22 cellular contexts compared by ENCODE assay signal in genomic region chr16:89730610-89731234, GRCh38. TPM values are rescaled to one million over a fixed set of nuclear protein-coding genes. Genes with fewer than 3 reads are reported as not detected.
DNase-seq lines count a peak whose midpoint lies in the region; ATAC-seq, FAIRE-seq and TF ChIP-seq lines count a peak whose summit lies in the region.
"Had no signal": no experiment of that assay in that cellular context is flagged by ENCODE, and none has a peak within 500 bp of the region (broad histone marks: within the 10 kb centered on the region; RNA-seq: fewer than 3 reads in every experiment).

No MANE protein-coding gene starts in this region.

- no peak overlapping the region for H4K91ac ChIP-seq in neuronal stem cell (ENCODE audit: low read depth, low read length, poor library complexity)

- H3K4me3 ChIP-seq in K562 (no peak overlapping the region), neuronal stem cell (ENCODE audit: low read length in 2 of 2) (no peak overlapping the region)
- H3K4me3 ChIP-seq: GM12878, HAP-1, PC-9, SK-N-MC had no signal

- H2AFZ ChIP-seq in K562 (ENCODE audit: low read depth, low read length), result no peak overlapping the region
- no peak overlapping the region for H2AFZ ChIP-seq in neuronal stem cell (ENCODE audit: low read length)
- H2AFZ ChIP-seq: PC-9 had no signal

- H3K27me3 ChIP-seq in CD4-positive, alpha-beta T cell (ENCODE audit: control insufficient read depth, insufficient read depth, low read length), result no peaks in the 10 kb centered on the region
- H3K27me3 ChIP-seq in K562 (ENCODE audit: control insufficient read depth in 2 of 2, insufficient read depth in 2 of 2, low read length in 2 of 2) (no peaks in the 10 kb centered on the region), neuronal stem cell (ENCODE audit: control insufficient read depth in 3 of 3, insufficient read depth in 3 of 3, low read depth in 1 of 3, low read length in 3 of 3) (no peaks in the 10 kb centered on the region)

- peaks cover 5% of the 10 kb centered on the region; the same call in 1 of the 3 replicates for H3K79me2 ChIP-seq in K562 (ENCODE audit: control insufficient read depth, insufficient read depth, low read length)

- no peak for DNase-seq in CD4-positive, alpha-beta T cell
- DNase-seq in GM12892 (ENCODE audit: insufficient read length) (no peak), K562 (ENCODE audit: extremely low read depth in 1 of 4, low spot score in 3 of 4) (no peak), neuronal stem cell (ENCODE audit: low spot score) (no peak), foreskin melanocyte (no peak), GF-D8 (lab: John Stamatoyannopoulos, UW) (no peak), OCI-M1 (lab: John Stamatoyannopoulos, UW) (no peak)
- DNase-seq: CD4-positive, alpha-beta memory T cell; DMS79; NCI-H1436 treated with DMSO at 0.1 percent for 48 hours; NCI-H2081; NCI-H748 treated with DMSO at 0.1 percent for 48 hours; T-cell had no signal

- POLR2A ChIA-PET in CD4-positive, alpha-beta T cell (lab: Charles Lee), result interaction anchor here (0.7 kb wide), 1 partner anchor 30 kb away, joined by 3 read pairs; no protein-coding TSS in a partner anchor
- POLR2A ChIA-PET in K562 (lab: Yijun Ruan, JAX), result interaction anchor here (1.6 to 2.1 kb wide), 2 partner anchors 8 to 12 kb away, joined by 3 to 9 read pairs; no protein-coding TSS in a partner anchor

- no peaks in the 10 kb centered on the region for H3K27me3 Mint-ChIP-seq in CD4-positive, alpha-beta T cell
- H3K27me3 Mint-ChIP-seq: B cell; CD4-positive, alpha-beta memory T cell; T-cell had no signal

- no peak for TF ChIP-seq RAD21 in K562 (CRISPR knock-in tag; conservative IDR thresholded peaks at IDR 0.05 in 1 of 2, IDR thresholded peaks at IDR 0.05 in 1 of 2)

- no TSS peak for BruUV-seq in K562 (replicated peaks; lab: Mats Ljungman, UMichigan)

- no peak overlapping the region for H2BK120ac ChIP-seq in neuronal stem cell (ENCODE audit: low read depth, low read length)

- no peak overlapping the region for H3K4me3 Mint-ChIP-seq in CD4-positive, alpha-beta T cell
- H3K4me3 Mint-ChIP-seq: B cell had no signal

- H3K4me1 ChIP-seq in K562 (replicated peaks in 1 of 2; ENCODE audit: control insufficient read depth in 2 of 2, insufficient read depth in 2 of 2, low read length in 2 of 2) (peaks cover 0 to 17% of the 10 kb centered on the region in 2 experiments; a peak in 1 of 5 replicates), neuronal stem cell (ENCODE audit: control insufficient read depth in 2 of 2, insufficient read depth in 1 of 2, low read depth in 1 of 2, low read length in 2 of 2) (peaks cover 8 to 17% of the 10 kb centered on the region in 2 donors)
- H3K4me1 ChIP-seq: HAP-1 had no signal

- no peak overlapping the region for H3K23ac ChIP-seq in neuronal stem cell (ENCODE audit: low read depth, low read length, poor library complexity)

- H3K9ac ChIP-seq in K562 (ENCODE audit: insufficient read depth in 1 of 2, low read depth in 2 of 2, low read length in 2 of 2) (peak overlapping the region in 1 of 2 experiments; percentile 29; a peak in 1 of 4 replicates), neuronal stem cell (ENCODE audit: low read depth, low read length, poor library complexity) (peak overlapping the region; percentile 44)
- H3K9ac ChIP-seq: KMS-11 had no signal

- 87% methylated on average over 18 of the region's 22 CpGs for WGBS in K562 (ENCODE audit: insufficient coverage, low coverage, missing lambda C conversion rate)
- whole genome bisulfite sequencing in neuronal stem cell (ENCODE audit: extremely low coverage in 2 of 2, insufficient read length in 2 of 2, insufficient replicate concordance in 1 of 2), 2 donors, result no CpG with 5 or more reads among the region's 22 CpGs

- no peak overlapping the region for H3K18ac ChIP-seq in neuronal stem cell (ENCODE audit: low read length)

- no peak for ATAC-seq in CD4-positive, alpha-beta T cell (ENCODE audit: poor library complexity)
- ATAC-seq in K562 (no peak), HG02885 (IDR thresholded peaks at IDR 0.05; ENCODE audit: poor library complexity, unreplicated experiment) (no peak)
- ATAC-seq: GM12878, T-cell had no signal

- TF ChIP-seq EP300 in K562 (IDR thresholded peaks at IDR 0.05; ENCODE audit: low read length), result no peak

- H3K14ac ChIP-seq in neuronal stem cell (ENCODE audit: low read length), result no peak overlapping the region

- H4K20me1 ChIP-seq in K562 (replicated peaks; ENCODE audit: control insufficient read depth, insufficient read depth, low read length), result no peaks in the 10 kb centered on the region

- TF ChIP-seq CTCF in CD4-positive, alpha-beta T cell (IDR thresholded peaks at IDR 0.05), result no peak
- TF ChIP-seq CTCF in K562 (IDR thresholded peaks at IDR 0.05 in 2 of 3, conservative IDR thresholded peaks at IDR 0.05 in 1 of 3; ENCODE audit: insufficient read depth in 2 of 3, low read depth in 1 of 3, low read length in 3 of 3), result no peak

- intact Hi-C loops in CD4-positive, alpha-beta T cell (cut with DNase I, micrococcal nuclease), result no loop called here
- intact Hi-C loops in K562 (cut with micrococcal nuclease), result no loop called here

- CTCF ChIA-PET in CD4-positive, alpha-beta T cell (lab: Charles Lee), result no interaction called here
- CTCF ChIA-PET in K562 (lab: Yijun Ruan, JAX; ENCODE audit: low intra/inter-chr PET ratio), result no interaction called here

- H3K36me3 ChIP-seq in K562 (ENCODE audit: control insufficient read depth, insufficient read depth, low read length), result peaks cover 94% of the 10 kb centered on the region
- peaks cover 25 to 85% of the 10 kb centered on the region in 2 donors for H3K36me3 ChIP-seq in neuronal stem cell (replicated peaks in 1 of 2; ENCODE audit: control insufficient read depth in 2 of 2, insufficient read depth in 2 of 2, low read length in 2 of 2)

- no peak overlapping the region for H3K4me2 ChIP-seq in K562 (ENCODE audit: insufficient read depth, low read length)
- no peak overlapping the region for H3K4me2 ChIP-seq in neuronal stem cell (ENCODE audit: insufficient read depth, low read length, poor library complexity, severe bottlenecking)
- H3K4me2 ChIP-seq: KMS-11, PC-9 had no signal

- H2BK5ac ChIP-seq in neuronal stem cell (ENCODE audit: low read length), result no peak overlapping the region

- H3K4me1 Mint-ChIP-seq in CD4-positive, alpha-beta T cell (ENCODE audit: low read depth), result peaks cover 46% of the 10 kb centered on the region

- FAIRE-seq in GM12892 (lab: Jason Lieb, UNC), result no peak
- no peak for FAIRE-seq in K562 (lab: Jason Lieb, UNC)
- FAIRE-seq: D721Med, G401.6, GM12878 had no signal

- H3K9me3 ChIP-seq in CD4-positive, alpha-beta T cell (ENCODE audit: control insufficient read depth, low read length), result no peaks in the 10 kb centered on the region
- H3K9me3 ChIP-seq in K562 (replicated peaks; ENCODE audit: control insufficient read depth, insufficient read depth, low read depth, low read length), result no peaks in the 10 kb centered on the region
- no peaks in the 10 kb centered on the region for H3K9me3 ChIP-seq in neuronal stem cell (replicated peaks in 1 of 2; ENCODE audit: control insufficient read depth in 2 of 2, insufficient read depth in 1 of 2, low read depth in 1 of 2, low read length in 2 of 2)
- H3K9me3 ChIP-seq: HAP-1 had no signal

- peak overlapping the region; percentile 4 for H3K27ac ChIP-seq in CD4-positive, alpha-beta T cell (ENCODE audit: low read depth, low read length)
- H3K27ac ChIP-seq in K562 (ENCODE audit: extremely low read depth, low read depth, low read length) (no peak overlapping the region), neuronal stem cell (replicated peaks; ENCODE audit: low read length) (no peak overlapping the region)
- H3K27ac ChIP-seq: KMS-11, PC-9, SK-N-MC had no signal

- H3K9me3 Mint-ChIP-seq in CD4-positive, alpha-beta T cell, result no peaks in the 10 kb centered on the region
- H3K9me3 Mint-ChIP-seq: T-cell had no signal

- H3K79me1 ChIP-seq in neuronal stem cell (ENCODE audit: low read depth, low read length), result peaks cover 2% of the 10 kb centered on the region

- H4K8ac ChIP-seq in neuronal stem cell (ENCODE audit: low read depth, low read length), result no peak overlapping the region

- H3K36me3 Mint-ChIP-seq in CD4-positive, alpha-beta T cell (ENCODE audit: low read depth), result peaks cover 92% of the 10 kb centered on the region

- H3K4ac ChIP-seq in neuronal stem cell (ENCODE audit: low read length), result no peak overlapping the region

- no peaks in the 10 kb centered on the region for H3K9me1 ChIP-seq in K562 (ENCODE audit: control insufficient read depth, insufficient read depth, low read length)

- no peak overlapping the region for H2BK12ac ChIP-seq in neuronal stem cell (ENCODE audit: low read length)

- no peak overlapping the region for H2AK5ac ChIP-seq in neuronal stem cell (ENCODE audit: low read depth, low read length)

- in situ Hi-C loops in K562 (cut with MboI), result no loop called here

- no peak overlapping the region for H2BK15ac ChIP-seq in neuronal stem cell (ENCODE audit: low read length)

- TF ChIP-seq POLR2A in GM12892 (IDR thresholded peaks at IDR 0.05; ENCODE audit: low read depth, low read length), result 0 out of 2 replicates have a peak, but pooled peaks have one; percentile 0
- peak; percentile 50; the same call in 1 of the 2 replicates for TF ChIP-seq POLR2A in K562 (conservative IDR thresholded peaks at IDR 0.05)

- peak overlapping the region; percentile 53 for H3K27ac Mint-ChIP-seq in CD4-positive, alpha-beta T cell
- H3K27ac Mint-ChIP-seq: B cell had no signal

RNA-seq across cellular contexts. Expression of gene ZNF276, which starts 9.4 kb away (rescaled TPM):
- total RNA-seq in CD4-positive, alpha-beta T cell, result 100 to 1,000 TPM; 127 to 137 TPM
- 12.2 TPM for polyA plus RNA-seq in GM12892 (2012; ENCODE audit: missing spikeins)
- total RNA-seq in K562 (2011; cell fraction: chromatin; rRNA removed; ENCODE audit: low replicate concordance), result 123 and 273 TPM in 2 replicates
- 130 and 136 TPM in 2 replicates for total RNA-seq in K562 (2011; cell fraction: nucleolus; rRNA removed)
- total RNA-seq in K562 (2011; cell fraction: nucleoplasm; rRNA removed), result 112 and 149 TPM in 2 replicates
- total RNA-seq in K562 (2014; rRNA removed) (28.0 and 31.4 TPM in 2 replicates), K562 (2014; rRNA removed; fragmentation: Illumina TruSeq; extraction: Trizol) (9.2 and 9.8 TPM in 2 replicates), K562 (2015; rRNA removed; fragmentation: Illumina TruSeq; extraction: Trizol) (13.9 and 16.9 TPM in 2 replicates), K562 (2021) (40.0 and 43.9 TPM in 2 replicates)
- polyA plus RNA-seq in K562 (2011; rRNA removed) (15.8 and 21.7 TPM in 2 replicates), K562 (2014; fragmentation: Illumina TruSeq; extraction: Trizol) (17.2 and 29.0 TPM in 2 replicates), K562 (2014; fragmentation: Nextera tagmentation; extraction: Ambion mirVana) (under 1 TPM; 0.49 to 0.80 TPM), K562 (2014; rRNA removed) (36.7 and 42.4 TPM in 2 replicates)
- polyA plus RNA-seq in K562 (2011; cell fraction: cytosol; rRNA removed), result 16.1 and 25.5 TPM in 2 replicates
- 120 and 167 TPM in 2 replicates for polyA plus RNA-seq in K562 (2011; cell fraction: nucleus; rRNA removed)
- 27.0 and 27.2 TPM in 2 replicates for polyA plus RNA-seq in K562 (2012)
- polyA minus RNA-seq in K562 (2011; rRNA and poly(A)+ RNA removed), result 6.4 and 10.5 TPM in 2 replicates
- polyA minus RNA-seq in K562 (2011; cell fraction: cytosol; rRNA and poly(A)+ RNA removed), result 16.7 and 19.7 TPM in 2 replicates
- 27.6 and 35.0 TPM in 2 replicates for polyA minus RNA-seq in K562 (2011; cell fraction: nucleus; rRNA and poly(A)+ RNA removed)
- polyA plus RNA-seq in neuronal stem cell (2013, experiment 1 of 2), result 7.1 TPM
- 7.7 TPM for polyA plus RNA-seq in neuronal stem cell (2013, experiment 2 of 2)

RNA-seq across cellular contexts. Expression of gene VPS9D1, which starts 10.0 kb away (rescaled TPM):
- 10 to 100 TPM; 18.5 to 21.8 TPM for total RNA-seq in CD4-positive, alpha-beta T cell
- 2.7 TPM for polyA plus RNA-seq in GM12892 (2012; ENCODE audit: missing spikeins)
- 5.2 and 13.2 TPM in 2 replicates for total RNA-seq in K562 (2011; cell fraction: chromatin; rRNA removed; ENCODE audit: low replicate concordance)
- 9.5 and 9.9 TPM in 2 replicates for total RNA-seq in K562 (2011; cell fraction: nucleolus; rRNA removed)
- total RNA-seq in K562 (2011; cell fraction: nucleoplasm; rRNA removed), result 4.3 and 4.5 TPM in 2 replicates
- total RNA-seq in K562 (2014; rRNA removed) (2.9 and 3.0 TPM in 2 replicates), K562 (2014; rRNA removed; fragmentation: Illumina TruSeq; extraction: Trizol) (0.26 and 0.33 TPM in 2 replicates), K562 (2015; rRNA removed; fragmentation: Illumina TruSeq; extraction: Trizol) (0.58 and 0.94 TPM in 2 replicates), K562 (2021) (3.1 and 3.7 TPM in 2 replicates)
- polyA plus RNA-seq in K562 (2011; rRNA removed) (0.95 and 2.9 TPM in 2 replicates), K562 (2014; fragmentation: Illumina TruSeq; extraction: Trizol) (1.1 and 2.7 TPM in 2 replicates), K562 (2014; fragmentation: Nextera tagmentation; extraction: Ambion mirVana) (1 to 10 TPM; 1.0 to 1.4 TPM), K562 (2014; rRNA removed) (3.0 and 3.5 TPM in 2 replicates)
- polyA plus RNA-seq in K562 (2011; cell fraction: cytosol; rRNA removed), result 1.3 and 3.5 TPM in 2 replicates
- polyA plus RNA-seq in K562 (2011; cell fraction: nucleus; rRNA removed), result 9.4 and 15.9 TPM in 2 replicates
- 4.5 and 13.7 TPM in 2 replicates for polyA plus RNA-seq in K562 (2012)
- 0.42 and 0.66 TPM in 2 replicates for polyA minus RNA-seq in K562 (2011; rRNA and poly(A)+ RNA removed)
- 1.8 and 2.7 TPM in 2 replicates for polyA minus RNA-seq in K562 (2011; cell fraction: cytosol; rRNA and poly(A)+ RNA removed)
- polyA minus RNA-seq in K562 (2011; cell fraction: nucleus; rRNA and poly(A)+ RNA removed), result 2.7 and 2.9 TPM in 2 replicates
- 5.9 TPM for polyA plus RNA-seq in neuronal stem cell (2013, experiment 1 of 2)
- polyA plus RNA-seq in neuronal stem cell (2013, experiment 2 of 2), result 6.0 TPM

RNA-seq across cellular contexts. Expression of gene SPATA2L, which starts 29.2 kb away (rescaled TPM):
- 10 to 100 TPM; 26.1 to 28.3 TPM for total RNA-seq in CD4-positive, alpha-beta T cell
- 1.1 TPM for polyA plus RNA-seq in GM12892 (2012; ENCODE audit: missing spikeins)
- total RNA-seq in K562 (2011; cell fraction: chromatin; rRNA removed; ENCODE audit: low replicate concordance), result 4.8 and 30.8 TPM in 2 replicates
- 32.7 and 32.9 TPM in 2 replicates for total RNA-seq in K562 (2011; cell fraction: nucleolus; rRNA removed)
- 10.5 and 10.9 TPM in 2 replicates for total RNA-seq in K562 (2011; cell fraction: nucleoplasm; rRNA removed)
- total RNA-seq in K562 (2014; rRNA removed) (17.0 and 19.7 TPM in 2 replicates), K562 (2014; rRNA removed; fragmentation: Illumina TruSeq; extraction: Trizol) (0.26 and 0.47 TPM in 2 replicates), K562 (2015; rRNA removed; fragmentation: Illumina TruSeq; extraction: Trizol) (4.3 and 5.1 TPM in 2 replicates), K562 (2021) (19.2 and 19.4 TPM in 2 replicates)
- polyA plus RNA-seq in K562 (2011; rRNA removed) (4.0 and 4.5 TPM in 2 replicates), K562 (2014; fragmentation: Illumina TruSeq; extraction: Trizol) (1.1 and 3.7 TPM in 2 replicates), K562 (2014; fragmentation: Nextera tagmentation; extraction: Ambion mirVana) (under 1 TPM in 1 of 2 experiments, not detected in 1; 0.13 TPM), K562 (2014; rRNA removed) (11.5 and 15.2 TPM in 2 replicates)
- polyA plus RNA-seq in K562 (2011; cell fraction: cytosol; rRNA removed), result 5.7 and 25.8 TPM in 2 replicates
- polyA plus RNA-seq in K562 (2011; cell fraction: nucleus; rRNA removed), result 10.9 and 25.7 TPM in 2 replicates
- 11.3 and 11.6 TPM in 2 replicates for polyA plus RNA-seq in K562 (2012)
- polyA minus RNA-seq in K562 (2011; rRNA and poly(A)+ RNA removed), result 0.33 and 1.8 TPM in 2 replicates
- polyA minus RNA-seq in K562 (2011; cell fraction: cytosol; rRNA and poly(A)+ RNA removed), result 7.8 and 11.9 TPM in 2 replicates
- polyA minus RNA-seq in K562 (2011; cell fraction: nucleus; rRNA and poly(A)+ RNA removed), result 5.7 and 11.7 TPM in 2 replicates
- polyA plus RNA-seq in neuronal stem cell (2013, experiment 1 of 2), result 5.0 TPM
- polyA plus RNA-seq in neuronal stem cell (2013, experiment 2 of 2), result 5.5 TPM

RNA-seq across cellular contexts. Expression of gene CDK10, which starts 44.2 kb away (rescaled TPM):
- 10 to 100 TPM; 58.9 to 62.8 TPM for total RNA-seq in CD4-positive, alpha-beta T cell
- polyA plus RNA-seq in GM12892 (2012; ENCODE audit: missing spikeins), result 40.0 TPM
- total RNA-seq in K562 (2011; cell fraction: chromatin; rRNA removed; ENCODE audit: low replicate concordance), result 275 and 586 TPM in 2 replicates
- total RNA-seq in K562 (2011; cell fraction: nucleolus; rRNA removed), result 284 and 289 TPM in 2 replicates
- total RNA-seq in K562 (2011; cell fraction: nucleoplasm; rRNA removed), result 252 and 255 TPM in 2 replicates
- total RNA-seq in K562 (2014; rRNA removed) (40.1 and 55.8 TPM in 2 replicates), K562 (2014; rRNA removed; fragmentation: Illumina TruSeq; extraction: Trizol) (25.5 and 34.8 TPM in 2 replicates), K562 (2015; rRNA removed; fragmentation: Illumina TruSeq; extraction: Trizol) (35.8 and 40.3 TPM in 2 replicates), K562 (2021) (65.1 and 75.4 TPM in 2 replicates)
- polyA plus RNA-seq in K562 (2011; rRNA removed) (55.9 and 77.3 TPM in 2 replicates), K562 (2014; fragmentation: Illumina TruSeq; extraction: Trizol) (38.0 and 46.5 TPM in 2 replicates), K562 (2014; fragmentation: Nextera tagmentation; extraction: Ambion mirVana) (1 to 10 TPM; 2.0 to 3.3 TPM), K562 (2014; rRNA removed) (75.0 and 85.1 TPM in 2 replicates)
- 39.7 and 56.1 TPM in 2 replicates for polyA plus RNA-seq in K562 (2011; cell fraction: cytosol; rRNA removed)
- 756 and 811 TPM in 2 replicates for polyA plus RNA-seq in K562 (2011; cell fraction: nucleus; rRNA removed)
- polyA plus RNA-seq in K562 (2012), result 45.3 and 62.2 TPM in 2 replicates
- 21.7 and 25.8 TPM in 2 replicates for polyA minus RNA-seq in K562 (2011; rRNA and poly(A)+ RNA removed)
- 16.0 and 16.3 TPM in 2 replicates for polyA minus RNA-seq in K562 (2011; cell fraction: cytosol; rRNA and poly(A)+ RNA removed)
- polyA minus RNA-seq in K562 (2011; cell fraction: nucleus; rRNA and poly(A)+ RNA removed), result 56.4 and 75.0 TPM in 2 replicates
- 59.5 TPM for polyA plus RNA-seq in neuronal stem cell (2013, experiment 1 of 2)
- polyA plus RNA-seq in neuronal stem cell (2013, experiment 2 of 2), result 57.9 TPM
